Comparison of ENCODE assay signal across 1 cellular context in the genomic region with DNA sequence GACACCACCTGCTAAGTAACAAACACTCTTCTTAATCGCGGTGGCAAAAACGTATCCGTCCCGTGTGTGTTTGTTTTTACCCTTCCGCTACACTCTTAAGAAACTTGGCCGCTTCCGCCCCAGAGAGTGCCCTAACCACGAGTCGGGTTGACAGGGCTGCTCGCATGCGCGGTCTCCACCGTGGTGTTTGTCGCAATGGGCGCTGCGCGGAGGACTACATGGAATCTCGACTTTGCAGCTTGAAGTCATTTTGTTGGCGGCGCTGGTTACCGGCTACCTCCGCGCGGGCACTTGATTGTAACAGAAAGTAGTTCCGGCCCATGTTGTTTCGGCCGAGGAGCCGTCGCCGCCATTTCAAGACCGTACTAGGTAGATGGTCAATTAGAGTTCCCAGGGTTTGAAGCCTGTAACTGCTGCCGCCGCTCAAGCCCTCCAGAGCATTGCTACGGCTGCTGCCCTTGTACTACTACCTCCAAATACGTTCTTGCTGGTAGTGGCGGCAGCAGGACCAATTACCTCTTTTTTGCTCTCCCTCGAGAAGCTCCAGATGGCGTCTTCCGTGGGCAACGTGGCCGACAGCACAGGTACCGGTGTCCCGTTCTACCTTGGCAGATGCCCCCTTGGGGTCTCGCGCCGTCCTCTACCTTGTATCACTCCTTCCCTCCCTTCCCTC.
A peak's percentile ranks its signal among the peaks of the same experiment; 100 is the strongest.
TF ChIP-seq lines count a peak whose summit lies in the region.

Gene OGT, plus strand, starts transcription at position 352 of the 673 bp plus-strand sequence. Its CDS starts 196 bp downstream, at position 548.

TF ChIP-seq in HepG2, 621 proteins besides CTCF, POLR2A, EP300 and RAD21 (continued from another document and continues in another):
- TF ChIP-seq STAT6 (CRISPR knock-in tag; IDR thresholded peaks at IDR 0.05; ENCODE audit: borderline replicate concordance): peak; percentile 68; the same call in 1 of the 2 replicates
- peak; percentile 35; the same call in 1 of the 2 replicates for TF ChIP-seq HNF4G (IDR thresholded peaks at IDR 0.05; ENCODE audit: borderline replicate concordance, low read depth, low read length)
- no peak for TF ChIP-seq HNF4G (CRISPR knock-in tag; IDR thresholded peaks at IDR 0.05; ENCODE audit: borderline replicate concordance, low read depth)
- peak; percentile 38; the same call in 1 of the 2 replicates for TF ChIP-seq SOX13 (IDR thresholded peaks at IDR 0.05)
- peak in 1 of 2 experiments; percentile 67; a peak in 2 of 4 replicates for TF ChIP-seq SOX13 (CRISPR knock-in tag; conservative IDR thresholded peaks at IDR 0.05 in 1 of 2, IDR thresholded peaks at IDR 0.05 in 1 of 2)
- TF ChIP-seq JARID2 (CRISPR knock-in tag; IDR thresholded peaks at IDR 0.05; ENCODE audit: insufficient replicate concordance): no peak
- no peak for TF ChIP-seq ATF7-NPFF (CRISPR knock-in tag; IDR thresholded peaks at IDR 0.05; ENCODE audit: low read depth)
- TF ChIP-seq ZNF232 (CRISPR knock-in tag; IDR thresholded peaks at IDR 0.05; ENCODE audit: borderline replicate concordance): peak; percentile 80; the same call in 1 of the 2 replicates
- TF ChIP-seq CCAR2 (optimal IDR thresholded peaks at IDR 0.05; ENCODE audit: low read depth, low read length): peak; percentile 66
- TF ChIP-seq, protein P1, sequence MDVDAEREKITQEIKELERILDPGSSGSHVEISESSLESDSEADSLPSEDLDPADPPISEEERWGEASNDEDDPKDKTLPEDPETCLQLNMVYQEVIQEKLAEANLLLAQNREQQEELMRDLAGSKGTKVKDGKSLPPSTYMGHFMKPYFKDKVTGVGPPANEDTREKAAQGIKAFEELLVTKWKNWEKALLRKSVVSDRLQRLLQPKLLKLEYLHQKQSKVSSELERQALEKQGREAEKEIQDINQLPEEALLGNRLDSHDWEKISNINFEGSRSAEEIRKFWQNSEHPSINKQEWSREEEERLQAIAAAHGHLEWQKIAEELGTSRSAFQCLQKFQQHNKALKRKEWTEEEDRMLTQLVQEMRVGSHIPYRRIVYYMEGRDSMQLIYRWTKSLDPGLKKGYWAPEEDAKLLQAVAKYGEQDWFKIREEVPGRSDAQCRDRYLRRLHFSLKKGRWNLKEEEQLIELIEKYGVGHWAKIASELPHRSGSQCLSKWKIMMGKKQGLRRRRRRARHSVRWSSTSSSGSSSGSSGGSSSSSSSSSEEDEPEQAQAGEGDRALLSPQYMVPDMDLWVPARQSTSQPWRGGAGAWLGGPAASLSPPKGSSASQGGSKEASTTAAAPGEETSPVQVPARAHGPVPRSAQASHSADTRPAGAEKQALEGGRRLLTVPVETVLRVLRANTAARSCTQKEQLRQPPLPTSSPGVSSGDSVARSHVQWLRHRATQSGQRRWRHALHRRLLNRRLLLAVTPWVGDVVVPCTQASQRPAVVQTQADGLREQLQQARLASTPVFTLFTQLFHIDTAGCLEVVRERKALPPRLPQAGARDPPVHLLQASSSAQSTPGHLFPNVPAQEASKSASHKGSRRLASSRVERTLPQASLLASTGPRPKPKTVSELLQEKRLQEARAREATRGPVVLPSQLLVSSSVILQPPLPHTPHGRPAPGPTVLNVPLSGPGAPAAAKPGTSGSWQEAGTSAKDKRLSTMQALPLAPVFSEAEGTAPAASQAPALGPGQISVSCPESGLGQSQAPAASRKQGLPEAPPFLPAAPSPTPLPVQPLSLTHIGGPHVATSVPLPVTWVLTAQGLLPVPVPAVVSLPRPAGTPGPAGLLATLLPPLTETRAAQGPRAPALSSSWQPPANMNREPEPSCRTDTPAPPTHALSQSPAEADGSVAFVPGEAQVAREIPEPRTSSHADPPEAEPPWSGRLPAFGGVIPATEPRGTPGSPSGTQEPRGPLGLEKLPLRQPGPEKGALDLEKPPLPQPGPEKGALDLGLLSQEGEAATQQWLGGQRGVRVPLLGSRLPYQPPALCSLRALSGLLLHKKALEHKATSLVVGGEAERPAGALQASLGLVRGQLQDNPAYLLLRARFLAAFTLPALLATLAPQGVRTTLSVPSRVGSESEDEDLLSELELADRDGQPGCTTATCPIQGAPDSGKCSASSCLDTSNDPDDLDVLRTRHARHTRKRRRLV (CRISPR knock-in tag; IDR thresholded peaks at IDR 0.05): no peak
- 0 out of 2 replicates have a peak, but pooled peaks have one; percentile 53 for TF ChIP-seq TOE1 (CRISPR knock-in tag; IDR thresholded peaks at IDR 0.05)
- TF ChIP-seq MIXL1 (CRISPR knock-in tag; IDR thresholded peaks at IDR 0.05): peak; percentile 75; the same call in 1 of the 2 replicates
- peak; percentile 82 for TF ChIP-seq RFXAP (CRISPR knock-in tag; IDR thresholded peaks at IDR 0.05; ENCODE audit: borderline replicate concordance)
- TF ChIP-seq MED1 (CRISPR knock-in tag; IDR thresholded peaks at IDR 0.05): peak; percentile 76
- TF ChIP-seq ZMYM4 (CRISPR knock-in tag; IDR thresholded peaks at IDR 0.05): peak; percentile 87
- peak; percentile 78; the same call in 1 of the 2 replicates for TF ChIP-seq NFRKB (IDR thresholded peaks at IDR 0.05)
- TF ChIP-seq, protein P2, sequence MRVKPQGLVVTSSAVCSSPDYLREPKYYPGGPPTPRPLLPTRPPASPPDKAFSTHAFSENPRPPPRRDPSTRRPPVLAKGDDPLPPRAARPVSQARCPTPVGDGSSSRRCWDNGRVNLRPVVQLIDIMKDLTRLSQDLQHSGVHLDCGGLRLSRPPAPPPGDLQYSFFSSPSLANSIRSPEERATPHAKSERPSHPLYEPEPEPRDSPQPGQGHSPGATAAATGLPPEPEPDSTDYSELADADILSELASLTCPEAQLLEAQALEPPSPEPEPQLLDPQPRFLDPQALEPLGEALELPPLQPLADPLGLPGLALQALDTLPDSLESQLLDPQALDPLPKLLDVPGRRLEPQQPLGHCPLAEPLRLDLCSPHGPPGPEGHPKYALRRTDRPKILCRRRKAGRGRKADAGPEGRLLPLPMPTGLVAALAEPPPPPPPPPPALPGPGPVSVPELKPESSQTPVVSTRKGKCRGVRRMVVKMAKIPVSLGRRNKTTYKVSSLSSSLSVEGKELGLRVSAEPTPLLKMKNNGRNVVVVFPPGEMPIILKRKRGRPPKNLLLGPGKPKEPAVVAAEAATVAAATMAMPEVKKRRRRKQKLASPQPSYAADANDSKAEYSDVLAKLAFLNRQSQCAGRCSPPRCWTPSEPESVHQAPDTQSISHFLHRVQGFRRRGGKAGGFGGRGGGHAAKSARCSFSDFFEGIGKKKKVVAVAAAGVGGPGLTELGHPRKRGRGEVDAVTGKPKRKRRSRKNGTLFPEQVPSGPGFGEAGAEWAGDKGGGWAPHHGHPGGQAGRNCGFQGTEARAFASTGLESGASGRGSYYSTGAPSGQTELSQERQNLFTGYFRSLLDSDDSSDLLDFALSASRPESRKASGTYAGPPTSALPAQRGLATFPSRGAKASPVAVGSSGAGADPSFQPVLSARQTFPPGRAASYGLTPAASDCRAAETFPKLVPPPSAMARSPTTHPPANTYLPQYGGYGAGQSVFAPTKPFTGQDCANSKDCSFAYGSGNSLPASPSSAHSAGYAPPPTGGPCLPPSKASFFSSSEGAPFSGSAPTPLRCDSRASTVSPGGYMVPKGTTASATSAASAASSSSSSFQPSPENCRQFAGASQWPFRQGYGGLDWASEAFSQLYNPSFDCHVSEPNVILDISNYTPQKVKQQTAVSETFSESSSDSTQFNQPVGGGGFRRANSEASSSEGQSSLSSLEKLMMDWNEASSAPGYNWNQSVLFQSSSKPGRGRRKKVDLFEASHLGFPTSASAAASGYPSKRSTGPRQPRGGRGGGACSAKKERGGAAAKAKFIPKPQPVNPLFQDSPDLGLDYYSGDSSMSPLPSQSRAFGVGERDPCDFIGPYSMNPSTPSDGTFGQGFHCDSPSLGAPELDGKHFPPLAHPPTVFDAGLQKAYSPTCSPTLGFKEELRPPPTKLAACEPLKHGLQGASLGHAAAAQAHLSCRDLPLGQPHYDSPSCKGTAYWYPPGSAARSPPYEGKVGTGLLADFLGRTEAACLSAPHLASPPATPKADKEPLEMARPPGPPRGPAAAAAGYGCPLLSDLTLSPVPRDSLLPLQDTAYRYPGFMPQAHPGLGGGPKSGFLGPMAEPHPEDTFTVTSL (CRISPR knock-in tag; IDR thresholded peaks at IDR 0.05; ENCODE audit: borderline replicate concordance): no peak
- peak; percentile 66 for TF ChIP-seq CBX1 (IDR thresholded peaks at IDR 0.05; ENCODE audit: low read depth)
- peak; percentile 90 for TF ChIP-seq HOMEZ (CRISPR knock-in tag; IDR thresholded peaks at IDR 0.05; ENCODE audit: low read depth)
- TF ChIP-seq SP1 (IDR thresholded peaks at IDR 0.05): no peak
- peak; percentile 57; the same call in 1 of the 2 replicates for TF ChIP-seq SP1 (CRISPR knock-in tag; IDR thresholded peaks at IDR 0.05)
- peak; percentile 61; the same call in 1 of the 2 replicates for TF ChIP-seq RXRA (CRISPR knock-in tag; IDR thresholded peaks at IDR 0.05)
- no peak for TF ChIP-seq ZBTB1 (CRISPR knock-in tag; IDR thresholded peaks at IDR 0.05; ENCODE audit: borderline replicate concordance)
- TF ChIP-seq ZNF562 (CRISPR knock-in tag; IDR thresholded peaks at IDR 0.05; ENCODE audit: borderline replicate concordance): no peak
- TF ChIP-seq ZBTB20 (CRISPR knock-in tag; IDR thresholded peaks at IDR 0.05; ENCODE audit: borderline replicate concordance, low read depth): no peak
- no peak for TF ChIP-seq SRF (IDR thresholded peaks at IDR 0.05; ENCODE audit: low read depth, low read length)
- no peak for TF ChIP-seq STAT5B (CRISPR knock-in tag; IDR thresholded peaks at IDR 0.05)
- no peak for TF ChIP-seq RFX5 (IDR thresholded peaks at IDR 0.05; ENCODE audit: low read depth, low read length)
- no peak for TF ChIP-seq ATAD3A (CRISPR knock-in tag; IDR thresholded peaks at IDR 0.05)
- peak; percentile 38; the same call in 1 of the 2 replicates for TF ChIP-seq TARDBP (CRISPR knock-in tag; IDR thresholded peaks at IDR 0.05)
- TF ChIP-seq, protein P3, sequence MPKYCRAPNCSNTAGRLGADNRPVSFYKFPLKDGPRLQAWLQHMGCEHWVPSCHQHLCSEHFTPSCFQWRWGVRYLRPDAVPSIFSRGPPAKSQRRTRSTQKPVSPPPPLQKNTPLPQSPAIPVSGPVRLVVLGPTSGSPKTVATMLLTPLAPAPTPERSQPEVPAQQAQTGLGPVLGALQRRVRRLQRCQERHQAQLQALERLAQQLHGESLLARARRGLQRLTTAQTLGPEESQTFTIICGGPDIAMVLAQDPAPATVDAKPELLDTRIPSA (CRISPR knock-in tag; IDR thresholded peaks at IDR 0.05; ENCODE audit: borderline replicate concordance): no peak
- TF ChIP-seq ZNF383 (CRISPR knock-in tag; IDR thresholded peaks at IDR 0.05; ENCODE audit: borderline replicate concordance): no peak
- TF ChIP-seq ZNF468 (CRISPR knock-in tag; IDR thresholded peaks at IDR 0.05): no peak
- no peak for TF ChIP-seq HNRNPK (IDR thresholded peaks at IDR 0.05; ENCODE audit: low read depth, low read length, poor library complexity, severe bottlenecking)
- TF ChIP-seq ZBTB10 (CRISPR knock-in tag; IDR thresholded peaks at IDR 0.05; ENCODE audit: borderline replicate concordance): peak; percentile 40; the same call in 1 of the 2 replicates
